36 cellular contexts compared by ENCODE assay signal in the genomic region with DNA sequence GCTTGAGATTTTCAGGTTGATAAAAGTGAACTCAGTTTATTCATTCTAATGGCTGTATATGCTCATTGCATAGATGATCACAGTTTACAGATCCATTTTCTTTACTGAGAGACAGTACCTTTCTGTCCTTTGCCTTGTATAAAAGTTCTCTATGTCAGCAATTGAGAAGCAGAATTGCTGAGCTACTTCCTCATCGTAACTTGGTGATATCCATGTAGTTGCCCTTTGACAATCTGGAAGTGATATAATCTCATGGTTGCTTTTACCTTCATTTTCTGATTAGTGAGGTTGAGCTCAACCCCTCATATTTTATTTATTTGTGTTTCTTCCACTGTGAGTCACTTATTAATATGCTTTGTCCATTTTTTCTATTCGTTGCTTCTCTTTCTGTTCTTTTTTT.
DNase-seq lines count a peak whose midpoint lies in the region; ATAC-seq, FAIRE-seq and TF ChIP-seq lines count a peak whose summit lies in the region.
"Had no signal": no experiment of that assay in that cellular context is flagged by ENCODE, and none has a peak within 500 bp of the region (broad histone marks: within the 10 kb centered on the region; RNA-seq: fewer than 3 reads in every experiment).

No MANE protein-coding gene starts in this region.

- no peak for TF ChIP-seq POLR2A in A549 (IDR thresholded peaks at IDR 0.05; ENCODE audit: low read length)

- 11% methylated on average over 2 of the region's 2 CpGs for WGBS in A549 (ENCODE audit: missing lambda C conversion rate)
- 16 to 55% (median 23%) methylated on average over 2 of the region's 2 CpGs for WGBS in small intestine, 3 donors

- H3K9me3 Mint-ChIP-seq in stimulated activated naive CD8-positive, alpha-beta T cell treated with anti-CD3 and anti-CD28 coated beads, Interleukin-15, amount 100 ng/mL, for 72 hours = peaks cover 3 to 13% of the 10 kb centered on the region in 2 donors

- TF ChIP-seq RAD21 in A549 (conservative IDR thresholded peaks at IDR 0.05 in 1 of 2, IDR thresholded peaks at IDR 0.05 in 1 of 2) = no peak

- intact Hi-C loops in left colon (cut with DNase I, micrococcal nuclease) (no loop called here), mucosa of descending colon (cut with DNase I, micrococcal nuclease) (no loop called here)

- no peak overlapping the region for H3K27ac Mint-ChIP-seq in stimulated activated naive CD8-positive, alpha-beta T cell treated with anti-CD3 and anti-CD28 coated beads, Interleukin-15, amount 100 ng/mL, for 72 hours
- H3K27ac Mint-ChIP-seq: B cell; CD14-positive monocyte; CD4-positive, alpha-beta memory T cell; CD4-positive, alpha-beta T cell; CD4-positive, CD25-positive, alpha-beta regulatory T cell; CD8-positive, alpha-beta memory T cell; CD8-positive, alpha-beta T cell had no signal

- DNase-seq in A549 (ENCODE audit: low read depth in 1 of 2, low spot score in 1 of 2) (no peak), left colon (no peak), mucosa of descending colon (no peak), small intestine (peak; percentile 83), glomerular visceral epithelial cell (ENCODE audit: extremely low spot score) (no peak)
- DNase-seq in stimulated activated naive CD8-positive, alpha-beta T cell treated with anti-CD3 and anti-CD28 coated beads, Interleukin-15, amount 100 ng/mL, for 72 hours = no peak
- DNase-seq: 8988T; ACHN; AML-193; BE2C; C1 segment of cervical spinal cord; Caco-2; Calu3; CD4-positive, alpha-beta memory T cell; CD4-positive, alpha-beta T cell; CD4-positive, CD25-positive, alpha-beta regulatory T cell; CD8-positive, alpha-beta memory T cell; CD8-positive, alpha-beta T cell; COR-L47; DMS 273 treated with DMSO at 0.1 percent for 48 hours; DMS153; DMS53; DMS79; DMS79 treated with DMSO at 0.1 percent for 48 hours; DND-41; EL had no signal

- no peaks in the 10 kb centered on the region for H3K27me3 Mint-ChIP-seq in stimulated activated naive CD8-positive, alpha-beta T cell treated with anti-CD3 and anti-CD28 coated beads, Interleukin-15, amount 100 ng/mL, for 72 hours
- H3K27me3 Mint-ChIP-seq: B cell; CD4-positive, alpha-beta memory T cell; CD4-positive, alpha-beta T cell; CD4-positive, CD25-positive, alpha-beta regulatory T cell had no signal

- CTCF ChIA-PET in A549 (lab: Yijun Ruan, JAX) = interaction anchor here (0.5 kb wide), 1 partner anchor 20 kb away, joined by 5 read pairs; no protein-coding TSS in a partner anchor

- H3K9me3 ChIP-seq in A549 = no peaks in the 10 kb centered on the region
- H3K9me3 ChIP-seq in mucosa of descending colon = peaks cover 4% of the 10 kb centered on the region
- H3K9me3 ChIP-seq in small intestine (ENCODE audit: control insufficient read depth, low read depth) = no peaks in the 10 kb centered on the region
- H3K9me3 ChIP-seq: BE2C; BLaER1; BLaER1 treated with 17β-estradiol and CSF1 and Interleukin-3, amounts not matched to agents 10 nM and 100 nM; Caco-2 had no signal

- no peak for ATAC-seq in A549
- ATAC-seq in left colon = peak; percentile 75
- ATAC-seq in mucosa of descending colon = peak; percentile 59
- no peak for ATAC-seq in stimulated activated naive CD8-positive, alpha-beta T cell treated with anti-CD3 and anti-CD28 coated beads, Interleukin-15, amount 100 ng/mL, for 72 hours
- no peak for ATAC-seq in GM19467 (IDR thresholded peaks at IDR 0.05; ENCODE audit: unreplicated experiment)
- ATAC-seq in HG02970 (IDR thresholded peaks at IDR 0.05; ENCODE audit: low FRiP score, unreplicated experiment) = no peak
- ATAC-seq: CD8-positive, alpha-beta T cell had no signal

- FAIRE-seq in A549 (lab: Jason Lieb, UNC) (peak; percentile 68), small intestine (lab: Jason Lieb, UNC) (peak; percentile 89)
- FAIRE-seq: A204.1, D721Med had no signal

- H3K27me3 ChIP-seq in small intestine (ENCODE audit: control insufficient read depth in 2 of 2, insufficient read depth in 2 of 2, low read length in 2 of 2) = no peaks in the 10 kb centered on the region
- H3K27me3 ChIP-seq: BE2C; BLaER1; BLaER1 treated with 17β-estradiol and CSF1 and Interleukin-3, amounts not matched to agents 10 nM and 100 nM had no signal

- H3K4me3 ChIP-seq in A549 (no peak overlapping the region), mucosa of descending colon (no peak overlapping the region), small intestine (ENCODE audit: low read depth in 1 of 2, low read length in 2 of 2) (no peak overlapping the region)
- H3K4me3 ChIP-seq: BLaER1; BLaER1 treated with 17β-estradiol and CSF1 and Interleukin-3, amounts not matched to agents 10 nM and 100 nM had no signal

- H3K4me1 Mint-ChIP-seq in stimulated activated naive CD8-positive, alpha-beta T cell treated with anti-CD3 and anti-CD28 coated beads, Interleukin-15, amount 100 ng/mL, for 72 hours = no peaks in the 10 kb centered on the region
- H3K4me1 Mint-ChIP-seq: B cell; CD14-positive monocyte; CD4-positive, alpha-beta memory T cell; CD4-positive, CD25-positive, alpha-beta regulatory T cell; CD8-positive, alpha-beta memory T cell had no signal

- H3K4me1 ChIP-seq in A549 (no peaks in the 10 kb centered on the region), mucosa of descending colon (ENCODE audit: low read depth) (no peaks in the 10 kb centered on the region), small intestine (ENCODE audit: control insufficient read depth in 2 of 2, insufficient read depth in 1 of 2, low read depth in 1 of 2, low read length in 1 of 2) (peaks cover 7 to 15% of the 10 kb centered on the region in 2 donors)
- H3K4me1 ChIP-seq: BE2C; BLaER1; BLaER1 treated with 17β-estradiol and CSF1 and Interleukin-3, amounts not matched to agents 10 nM and 100 nM had no signal

- no peaks in the 10 kb centered on the region for H3K36me3 ChIP-seq in mucosa of descending colon (ENCODE audit: low read depth)
- H3K36me3 ChIP-seq in small intestine (ENCODE audit: control insufficient read depth in 2 of 2, insufficient read depth in 2 of 2, low read length in 2 of 2) = no peaks in the 10 kb centered on the region
- H3K36me3 ChIP-seq: BE2C; BLaER1; BLaER1 treated with 17β-estradiol and CSF1 and Interleukin-3, amounts not matched to agents 10 nM and 100 nM had no signal

- TF ChIP-seq EP300 in A549 (IDR thresholded peaks at IDR 0.05) = no peak

- TF ChIP-seq CTCF in A549 (IDR thresholded peaks at IDR 0.05) (no peak), mucosa of descending colon (IDR thresholded peaks at IDR 0.05) (no peak)

- POLR2A ChIA-PET in A549 (lab: Yijun Ruan, JAX) = no interaction called here

- no peak overlapping the region for H3K27ac ChIP-seq in A549
- no peak overlapping the region for H3K27ac ChIP-seq in small intestine (ENCODE audit: low read depth in 1 of 2, low read length in 1 of 2)
- H3K27ac ChIP-seq: 22Rv1; BLaER1; BLaER1 treated with 17β-estradiol and CSF1 and Interleukin-3, amounts not matched to agents 10 nM and 100 nM; C4-2B had no signal

- no peak overlapping the region for H3K4me2 ChIP-seq in A549
- H3K4me2 ChIP-seq: BLaER1; BLaER1 treated with 17β-estradiol and CSF1 and Interleukin-3, amounts not matched to agents 10 nM and 100 nM had no signal

- no peak overlapping the region for H3K4me3 Mint-ChIP-seq in stimulated activated naive CD8-positive, alpha-beta T cell treated with anti-CD3 and anti-CD28 coated beads, Interleukin-15, amount 100 ng/mL, for 72 hours
- H3K4me3 Mint-ChIP-seq: B cell; CD14-positive monocyte; CD4-positive, alpha-beta memory T cell; CD4-positive, alpha-beta T cell; CD4-positive, CD25-positive, alpha-beta regulatory T cell; CD8-positive, alpha-beta memory T cell; CD8-positive, alpha-beta T cell had no signal

TF ChIP-seq in A549, 52 proteins besides CTCF, POLR2A, EP300 and RAD21:
- no peak for TF ChIP-seq FOSL2 (IDR thresholded peaks at IDR 0.05)
- no peak for TF ChIP-seq FOSL2 (CRISPR knock-in tag; IDR thresholded peaks at IDR 0.05)
- no peak for TF ChIP-seq KDM1A (IDR thresholded peaks at IDR 0.05; ENCODE audit: low read depth)
- no peak for TF ChIP-seq TFCP2L1 (CRISPR knock-in tag; IDR thresholded peaks at IDR 0.05)
- no peak for TF ChIP-seq POLR2AphosphoS2 (conservative IDR thresholded peaks at IDR 0.05; ENCODE audit: low read length)
- TF ChIP-seq CHD4 (IDR thresholded peaks at IDR 0.05; ENCODE audit: borderline replicate concordance) = no peak
- no peak for TF ChIP-seq CBX8 (IDR thresholded peaks at IDR 0.05)
- no peak for TF ChIP-seq ZSCAN20 (CRISPR knock-in tag; IDR thresholded peaks at IDR 0.05)
- no peak for TF ChIP-seq KDM5A (IDR thresholded peaks at IDR 0.05)
- TF ChIP-seq NPAS2 (CRISPR knock-in tag; IDR thresholded peaks at IDR 0.05; ENCODE audit: borderline replicate concordance) = no peak
- TF ChIP-seq, protein P1, sequence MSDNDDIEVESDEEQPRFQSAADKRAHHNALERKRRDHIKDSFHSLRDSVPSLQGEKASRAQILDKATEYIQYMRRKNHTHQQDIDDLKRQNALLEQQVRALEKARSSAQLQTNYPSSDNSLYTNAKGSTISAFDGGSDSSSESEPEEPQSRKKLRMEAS (IDR thresholded peaks at IDR 0.05) = no peak

Comparison
In these comparisons a context has a peak if more than half of its experiments do, and no peak if none do; other contexts are left out.
1. ATAC-seq: peak in left colon (single experiment) and mucosa of descending colon (single experiment); none in A549 (0 of 2), stimulated activated naive CD8-positive, alpha-beta T cell treated with anti-CD3 and anti-CD28 coated beads, Interleukin-15, amount 100 ng/mL, for 72 hours (single experiment), GM19467 (single experiment) and HG02970 (single experiment).